1 cellular context compared by ENCODE assay signal in the genomic region with DNA sequence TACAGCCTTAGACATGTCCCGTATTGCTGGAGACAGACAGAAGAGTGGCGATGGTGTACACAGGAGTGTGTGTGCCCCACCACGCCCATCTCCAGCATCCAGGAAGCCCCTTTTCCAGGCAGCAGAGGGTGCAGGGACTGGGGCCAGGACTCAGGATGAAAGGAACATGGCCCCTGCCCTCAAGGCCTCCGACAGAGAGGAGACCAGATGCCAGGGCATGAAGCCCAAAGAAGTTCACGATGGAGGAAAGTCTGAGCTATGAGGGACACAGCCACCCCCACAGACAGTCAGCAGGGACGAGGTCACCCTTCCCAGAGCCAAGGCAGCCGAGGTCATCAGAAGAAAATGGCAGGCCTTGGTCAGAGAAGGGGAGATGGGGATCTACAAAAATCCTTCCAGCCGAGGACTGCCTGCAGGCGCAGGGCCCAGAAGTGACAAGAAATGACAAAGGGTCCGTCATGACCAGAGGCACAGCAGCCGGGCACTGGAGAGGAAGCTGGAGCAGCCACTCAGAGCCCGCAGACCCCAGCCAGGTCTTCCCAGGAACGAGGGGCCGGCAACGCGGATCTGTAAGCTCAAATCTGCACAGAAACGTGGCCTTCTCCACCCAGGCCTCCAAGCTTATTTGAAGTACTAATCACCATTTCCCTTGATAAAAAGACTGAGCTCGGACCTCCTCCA.
TF ChIP-seq lines count a peak whose summit lies in the region.

No MANE protein-coding gene starts in this region.

TF ChIP-seq in GM23338, 12 proteins besides CTCF, POLR2A, EP300 and RAD21 (continued from another document):
- TF ChIP-seq ZNF462 (CRISPR knock-in tag; IDR thresholded peaks at IDR 0.05) = no peak
- TF ChIP-seq REST (IDR thresholded peaks at IDR 0.05; ENCODE audit: unreplicated experiment) = no peak
